13 cellular contexts compared by ENCODE assay signal in genomic region chr10:118584181-118584954, GRCh38. TPM values are rescaled to one million over a fixed set of nuclear protein-coding genes. Genes with fewer than 3 reads are reported as not detected.
DNase-seq lines count a peak whose midpoint lies in the region; ATAC-seq and TF ChIP-seq lines count a peak whose summit lies in the region.
"Had no signal": no experiment of that assay in that cellular context is flagged by ENCODE, and none has a peak within 500 bp of the region (broad histone marks: within the 10 kb centered on the region; RNA-seq: fewer than 3 reads in every experiment).

No MANE protein-coding gene starts in this region.

- H3K9me3 ChIP-seq in RWPE2 (ENCODE audit: severe bottlenecking) (no peaks in the 10 kb centered on the region), fibroblast of lung (ENCODE audit: control insufficient read depth, insufficient read depth, low read depth, low read length) (no peaks in the 10 kb centered on the region)
- H3K9me3 ChIP-seq: ovary had no signal

- H3K27me3 ChIP-seq in RWPE2 (ENCODE audit: insufficient read depth, poor library complexity, severe bottlenecking), result no peaks in the 10 kb centered on the region
- no peaks in the 10 kb centered on the region for H3K27me3 ChIP-seq in fibroblast of lung (ENCODE audit: control insufficient read depth, insufficient read depth, low read length)
- H3K27me3 ChIP-seq: ovary had no signal

- ATAC-seq in RWPE2 (ENCODE audit: low read depth), result peak; percentile 87

- DNase-seq in H4 (ENCODE audit: low spot score) (peak; percentile 42), RWPE2 (ENCODE audit: low spot score) (no peak), fibroblast of lung (ENCODE audit: low read depth in 2 of 2) (peak; percentile 63 to 74), superior temporal gyrus (ENCODE audit: extremely low spot score) (peak; percentile 67), OCI-M2 (lab: John Stamatoyannopoulos, UW; ENCODE audit: unreplicated experiment) (no peak), pons (ENCODE audit: low spot score) (no peak), epidermal melanocyte (ENCODE audit: insufficient read length, low spot score) (no peak)
- DNase-seq: activated T-cell treated with anti-CD3 and anti-CD28 coated beads, Interleukin-2, amount 50 U/mL, for 48 hours; ovary; SIG-M5 had no signal

- H2AFZ ChIP-seq in fibroblast of lung (ENCODE audit: low read length), result no peak overlapping the region

- no peaks in the 10 kb centered on the region for H3K36me3 ChIP-seq in RWPE2 (ENCODE audit: low read depth)
- no peaks in the 10 kb centered on the region for H3K36me3 ChIP-seq in fibroblast of lung (ENCODE audit: control insufficient read depth, insufficient read depth, low read length)
- H3K36me3 ChIP-seq: cardiac muscle cell, ovary had no signal

- H3K27ac ChIP-seq in RWPE2 (ENCODE audit: poor library complexity, severe bottlenecking), result no peak overlapping the region
- no peak overlapping the region for H3K27ac ChIP-seq in fibroblast of lung (ENCODE audit: insufficient read depth, low read length)
- H3K27ac ChIP-seq: cardiac muscle cell, ovary had no signal

- H3K4me1 ChIP-seq in RWPE2 (ENCODE audit: insufficient read depth, poor library complexity, severe bottlenecking) (peaks cover 10% of the 10 kb centered on the region), fibroblast of lung (ENCODE audit: control insufficient read depth, extremely low read depth, insufficient read depth, low read length) (no peaks in the 10 kb centered on the region)

- no peak overlapping the region for H3K4me2 ChIP-seq in fibroblast of lung (ENCODE audit: extremely low read depth, insufficient read depth, low read length)

- H3K9ac ChIP-seq in fibroblast of lung (ENCODE audit: insufficient read depth, low read length), result no peak overlapping the region

- H4K20me1 ChIP-seq in fibroblast of lung (ENCODE audit: control insufficient read depth, extremely low read depth, insufficient read depth, low read length), result no peaks in the 10 kb centered on the region

- no peak for TF ChIP-seq CTCF in RWPE2 (IDR thresholded peaks at IDR 0.05; ENCODE audit: poor library complexity, severe bottlenecking)
- no peak for TF ChIP-seq CTCF in fibroblast of lung (conservative IDR thresholded peaks at IDR 0.05 in 1 of 2, IDR thresholded peaks at IDR 0.05 in 1 of 2; ENCODE audit: low read depth in 1 of 2, low read length in 2 of 2)

- H3K79me2 ChIP-seq in fibroblast of lung (ENCODE audit: control insufficient read depth, insufficient read depth, low read length), result no peaks in the 10 kb centered on the region

- H3K4me3 ChIP-seq in RWPE2 (ENCODE audit: severe bottlenecking) (no peak overlapping the region), fibroblast of lung (replicated peaks in 1 of 4; ENCODE audit: control extremely low read depth in 1 of 4, insufficient read depth in 1 of 4, low read depth in 3 of 4, low read length in 4 of 4) (no peak overlapping the region)
- H3K4me3 ChIP-seq: cardiac muscle cell, ovary had no signal

RNA-seq across cellular contexts. Expression of gene PRLHR, which starts 11.1 kb away (rescaled TPM):
- not detected in 2 replicates for total RNA-seq in H4 (2014; rRNA removed; shearing (Covaris generic))
- not detected in 2 replicates for total RNA-seq in fibroblast of lung
- polyA plus RNA-seq in fibroblast of lung, result not detected in 2 replicates
- not detected in 2 replicates for polyA plus RNA-seq in fibroblast of lung (2012)
- polyA minus RNA-seq in fibroblast of lung (ENCODE audit: low replicate concordance), result not detected in 2 replicates
- total RNA-seq: cardiac muscle cell, glomerular endothelial cell had no signal
- polyA plus RNA-seq: cardiac muscle cell, liver had no signal

Comparison
In these comparisons a context has a peak if more than half of its experiments do, and no peak if none do; other contexts are left out.
1. DNase-seq: peak in H4 (single experiment), fibroblast of lung (2 of 2) and superior temporal gyrus (single experiment); none in RWPE2 (single experiment), OCI-M2 (single experiment), pons (single experiment) and epidermal melanocyte (single experiment).